ENCODE assay signal across 12 cellular contexts in the genomic region with DNA sequence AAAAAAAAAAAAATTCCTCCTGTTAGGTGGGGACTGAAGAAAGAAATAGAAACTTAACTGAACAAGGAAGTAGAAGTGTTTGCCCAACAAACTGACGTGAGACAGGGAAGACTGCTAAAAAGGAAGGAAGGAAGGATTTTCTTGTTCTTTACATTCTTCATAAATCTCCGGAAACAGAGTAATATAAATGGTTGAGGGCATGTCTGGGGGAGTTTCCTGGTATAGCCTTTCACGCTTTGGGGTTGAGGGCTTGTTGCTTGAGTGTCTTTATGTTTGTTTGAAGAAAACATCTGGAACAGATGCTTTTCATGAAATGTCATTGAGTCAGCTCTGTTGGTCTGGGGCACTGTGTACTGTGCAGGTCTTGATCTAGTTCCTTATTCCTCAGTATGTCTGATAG. TPM values are rescaled to one million over a fixed set of nuclear protein-coding genes. Genes with fewer than 3 reads are reported as not detected.
DNase-seq lines count a peak whose midpoint lies in the region; ATAC-seq and TF ChIP-seq lines count a peak whose summit lies in the region.
"Had no signal": no experiment of that assay in that cellular context is flagged by ENCODE, and none has a peak within 500 bp of the region (broad histone marks: within the 10 kb centered on the region; RNA-seq: fewer than 3 reads in every experiment).

No MANE protein-coding gene starts in this region.

- no peaks in the 10 kb centered on the region for H3K27me3 ChIP-seq in transverse colon
- H3K27me3 ChIP-seq: tibial nerve had no signal

- H3K27me3 Mint-ChIP-seq in activated naive CD4-positive, alpha-beta T cell treated with anti-CD3 and anti-CD28 coated beads for 36 hours (ENCODE audit: low read depth) = no peaks in the 10 kb centered on the region
- H3K27me3 Mint-ChIP-seq in effector memory CD8-positive, alpha-beta T cell = no peaks in the 10 kb centered on the region
- H3K27me3 Mint-ChIP-seq in chondrocyte (ENCODE audit: low read depth) = no peaks in the 10 kb centered on the region

- TF ChIP-seq POLR2A in transverse colon (IDR thresholded peaks at IDR 0.05) = no peak

- no peak overlapping the region for H3K4me3 ChIP-seq in transverse colon
- H3K4me3 ChIP-seq: tibial nerve had no signal

- in situ Hi-C loops in transverse colon (cut with MboI; ENCODE audit: low pct_ligation_motif_present in 1 of 4, low pct_unique_long_range_greater_than_20kb in 1 of 4, low sequenced_read_pairs in 3 of 4) = no loop called here

- TF ChIP-seq EP300 in transverse colon (IDR thresholded peaks at IDR 0.05; ENCODE audit: low read depth) = no peak

- TF ChIP-seq CTCF in transverse colon (IDR thresholded peaks at IDR 0.05) (no peak), chondrocyte (IDR thresholded peaks at IDR 0.05) (no peak)

- intact Hi-C loops in activated naive CD4-positive, alpha-beta T cell treated with anti-CD3 and anti-CD28 coated beads for 36 hours (cut with micrococcal nuclease) = no loop called here
- intact Hi-C loops in transverse colon (cut with DNase I; ENCODE audit: low total_unique reads) = no loop called here

- 27 to 36% methylated on average over 3 of the region's 3 CpGs for WGBS in transverse colon (ENCODE audit: low coverage in 1 of 2), 2 donors

- no peak for DNase-seq in activated naive CD4-positive, alpha-beta T cell treated with anti-CD3 and anti-CD28 coated beads for 36 hours
- DNase-seq in activated naive CD4-positive, alpha-beta T cell treated with Interleukin-2 at 50 U/mL for 16 hours = no peak
- DNase-seq in SKM-1 (lab: John Stamatoyannopoulos, UW; ENCODE audit: unreplicated experiment) (peak; percentile 55), transverse colon (no peak), chondrocyte (ENCODE audit: low spot score) (no peak), NCI-H510A treated with DMSO at 0.1 percent for 48 hours (lab: John Stamatoyannopoulos, UW) (no peak)
- no peak for DNase-seq in effector memory CD8-positive, alpha-beta T cell
- DNase-seq: dermis blood vessel endothelial cell, EL, NCI-H510A had no signal

- no peak overlapping the region for H3K4me3 Mint-ChIP-seq in activated naive CD4-positive, alpha-beta T cell treated with anti-CD3 and anti-CD28 coated beads for 36 hours
- no peak overlapping the region for H3K4me3 Mint-ChIP-seq in effector memory CD8-positive, alpha-beta T cell
- no peak overlapping the region for H3K4me3 Mint-ChIP-seq in chondrocyte (ENCODE audit: unreplicated experiment)

- peak overlapping the region; percentile 49 to 78 (median 64) for H3K27ac ChIP-seq in transverse colon
- H3K27ac ChIP-seq: tibial nerve had no signal

- H3K4me1 ChIP-seq in transverse colon = peaks cover 6 to 51% (median 23%) of the 10 kb centered on the region in 4 donors

- H3K36me3 ChIP-seq in transverse colon = peaks cover 0 to 4% (median 0%) of the 10 kb centered on the region in 4 donors

- CTCF ChIA-PET in activated naive CD4-positive, alpha-beta T cell treated with anti-CD3 and anti-CD28 coated beads for 36 hours (lab: Charles Lee) = no interaction called here

- peaks cover 40% of the 10 kb centered on the region for H3K36me3 Mint-ChIP-seq in activated naive CD4-positive, alpha-beta T cell treated with anti-CD3 and anti-CD28 coated beads for 36 hours (ENCODE audit: low read depth)
- peaks cover 64% of the 10 kb centered on the region for H3K36me3 Mint-ChIP-seq in effector memory CD8-positive, alpha-beta T cell (ENCODE audit: insufficient read depth)
- H3K36me3 Mint-ChIP-seq in chondrocyte (ENCODE audit: low read depth) = peaks cover 12% of the 10 kb centered on the region

- ATAC-seq in effector memory CD8-positive, alpha-beta T cell (replicated peaks) = no peak
- no peak for ATAC-seq in GM19035 (IDR thresholded peaks at IDR 0.05; ENCODE audit: unreplicated experiment)

- H3K9me3 ChIP-seq in transverse colon = no peaks in the 10 kb centered on the region
- H3K9me3 ChIP-seq: tibial nerve had no signal

- H3K27ac Mint-ChIP-seq in activated naive CD4-positive, alpha-beta T cell treated with anti-CD3 and anti-CD28 coated beads for 36 hours = peak overlapping the region; percentile 54
- peak overlapping the region; percentile 42 to 66 for H3K27ac Mint-ChIP-seq in effector memory CD8-positive, alpha-beta T cell
- no peak overlapping the region for H3K27ac Mint-ChIP-seq in chondrocyte (ENCODE audit: unreplicated experiment)

- H3K4me1 Mint-ChIP-seq in activated naive CD4-positive, alpha-beta T cell treated with anti-CD3 and anti-CD28 coated beads for 36 hours (ENCODE audit: low read depth) = peaks cover 24% of the 10 kb centered on the region
- H3K4me1 Mint-ChIP-seq in effector memory CD8-positive, alpha-beta T cell (ENCODE audit: low read depth in 2 of 2) = peaks cover 20 to 23% of the 10 kb centered on the region in 2 donors
- H3K4me1 Mint-ChIP-seq in chondrocyte (ENCODE audit: low read depth) = peaks cover 14% of the 10 kb centered on the region

- H3K9me3 Mint-ChIP-seq in activated naive CD4-positive, alpha-beta T cell treated with anti-CD3 and anti-CD28 coated beads for 36 hours = no peaks in the 10 kb centered on the region
- no peaks in the 10 kb centered on the region for H3K9me3 Mint-ChIP-seq in effector memory CD8-positive, alpha-beta T cell
- no peaks in the 10 kb centered on the region for H3K9me3 Mint-ChIP-seq in chondrocyte (ENCODE audit: low read depth)

RNA-seq across cellular contexts. Expression of a gene that starts 3.1 kb away (rescaled TPM):
- 10 to 100 TPM; 18.8 to 21.3 TPM for total RNA-seq in activated naive CD4-positive, alpha-beta T cell treated with anti-CD3 and anti-CD28 coated beads for 36 hours
- total RNA-seq in transverse colon (100 to 1,000 TPM in 1 of 4 donors, 10 to 100 TPM in 3; 49.0 to 105 (median 62.7) TPM), chondrocyte (39.4 to 44.2 TPM (median 39.8 TPM) in 3 replicates)

RNA-seq across cellular contexts. Expression of a gene that starts 17.8 kb away (rescaled TPM):
- total RNA-seq in activated naive CD4-positive, alpha-beta T cell treated with anti-CD3 and anti-CD28 coated beads for 36 hours = 10 to 100 TPM; 26.2 to 28.2 TPM
- total RNA-seq in transverse colon (10 to 100 TPM in 3 of 4 donors, 1 to 10 TPM in 1; 6.2 to 47.0 (median 40.0) TPM), chondrocyte (45.3 to 54.3 TPM (median 47.4 TPM) in 3 replicates)

RNA-seq across cellular contexts. Expression of a gene that starts 28.9 kb away (rescaled TPM):
- 10 to 100 TPM; 45.3 to 45.7 TPM for total RNA-seq in activated naive CD4-positive, alpha-beta T cell treated with anti-CD3 and anti-CD28 coated beads for 36 hours
- total RNA-seq in transverse colon = 100 to 1,000 TPM in 1 of 4 donors, 10 to 100 TPM in 3; 43.6 to 263 (median 47.7) TPM
- total RNA-seq in chondrocyte = 37.3 to 45.7 TPM (median 37.7 TPM) in 3 replicates

RNA-seq across cellular contexts. Expression of a gene that starts 29.1 kb away (rescaled TPM):
- total RNA-seq in activated naive CD4-positive, alpha-beta T cell treated with anti-CD3 and anti-CD28 coated beads for 36 hours = 10 to 100 TPM; 54.7 to 54.9 TPM
- 10 to 100 TPM; 18.3 to 40.0 (median 25.3) TPM for total RNA-seq in transverse colon
- total RNA-seq in chondrocyte = 21.3 to 29.6 TPM (median 23.9 TPM) in 3 replicates

RNA-seq across cellular contexts. Expression of a gene that starts 53.3 kb away (rescaled TPM):
- total RNA-seq in activated naive CD4-positive, alpha-beta T cell treated with anti-CD3 and anti-CD28 coated beads for 36 hours = under 1 TPM; 0.31 to 0.44 TPM
- 10 to 100 TPM in 1 of 4 donors, 1 to 10 TPM in 1, under 1 TPM in 2; 0.75 to 11.0 (median 2.2) TPM for total RNA-seq in transverse colon
- total RNA-seq in chondrocyte = 0.95 to 3.3 TPM (median 1.3 TPM) in 3 replicates
